ENCODE assay signal across 1 cellular context in the genomic region with DNA sequence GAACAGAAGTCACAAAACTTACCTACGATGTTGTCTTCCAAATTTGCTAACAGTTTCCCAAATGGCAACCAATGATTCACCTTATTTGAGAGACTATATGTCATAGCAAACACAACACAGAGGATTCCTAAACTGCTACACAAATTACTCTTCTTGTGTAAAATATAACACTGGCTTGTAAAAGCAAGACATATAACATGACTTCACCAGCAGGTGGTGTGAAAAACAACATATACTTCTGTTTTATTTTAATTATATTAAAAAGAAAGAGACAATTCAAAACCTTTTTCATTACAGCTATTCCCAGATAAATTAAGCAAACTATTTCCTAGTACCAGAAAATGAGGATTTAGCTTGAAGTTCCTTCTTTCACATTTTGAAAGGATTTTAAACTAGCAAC.
TF ChIP-seq lines count a peak whose summit lies in the region.

No MANE protein-coding gene starts in this region.

TF ChIP-seq in HCT116, 20 proteins besides CTCF, POLR2A, EP300 and RAD21 (continued from another document):
- TF ChIP-seq EZH2phosphoT487 (IDR thresholded peaks at IDR 0.05; ENCODE audit: borderline replicate concordance) (no peak), CBX3 (IDR thresholded peaks at IDR 0.05; ENCODE audit: low read depth) (no peak), SRF (IDR thresholded peaks at IDR 0.05; ENCODE audit: low read depth) (no peak)
